Comparison of ENCODE assay signal across 26 cellular contexts in the genomic region with DNA sequence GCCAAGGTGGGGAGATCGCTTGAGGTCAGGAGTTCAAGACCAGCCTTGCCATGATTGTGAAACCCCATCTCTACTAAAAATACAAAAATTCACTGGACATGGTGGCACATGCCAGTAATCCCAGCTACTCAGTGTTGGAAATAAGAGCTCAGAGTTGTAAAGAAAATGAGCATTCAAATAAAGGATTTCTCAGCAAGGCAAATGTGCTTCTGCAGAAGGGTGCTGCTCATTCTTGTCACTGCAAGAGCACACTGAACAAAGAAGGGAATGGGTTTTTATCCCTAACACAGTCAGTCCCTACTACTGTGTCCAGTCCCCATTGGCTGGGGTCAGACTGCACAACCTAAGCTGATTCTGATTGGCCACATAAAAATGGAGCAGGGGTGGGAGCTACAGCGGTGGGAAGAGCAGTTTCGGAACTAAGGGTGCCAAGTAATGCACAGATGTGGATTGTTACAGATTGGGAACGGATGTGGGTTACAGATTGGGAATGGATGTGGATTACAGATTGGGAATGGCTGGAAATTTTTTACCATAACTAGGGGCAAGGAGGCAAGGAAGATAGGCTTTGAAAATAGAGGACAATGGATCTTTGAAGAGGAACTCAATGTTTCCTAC. TPM values are rescaled to one million over a fixed set of nuclear protein-coding genes. Genes with fewer than 3 reads are reported as not detected.
"Had no signal": no experiment of that assay in that cellular context is flagged by ENCODE, and none has a peak within 500 bp of the region (broad histone marks: within the 10 kb centered on the region; RNA-seq: fewer than 3 reads in every experiment).

No MANE protein-coding gene starts in this region.

- DNase-seq: activated CD4-positive, alpha-beta T cell treated with anti-CD3 and anti-CD28 coated beads for 1 hour; activated CD4-positive, alpha-beta T cell treated with anti-CD3 and anti-CD28 coated beads, Interleukin-2, amount 50 U/mL, for 1 hour; activated CD8-positive, alpha-beta T cell treated with anti-CD3 and anti-CD28 coated beads for 36 hours; activated gamma-delta T cell treated with Interleukin-2 at 50 U/mL for 16 hours; activated naive CD4-positive, alpha-beta T cell treated with anti-CD3 and anti-CD28 coated beads, Interleukin-2, amount 50 U/mL, for 16 hours; activated T-cell treated with anti-CD3 and anti-CD28 coated beads, Interleukin-2, amount 50 U/mL, for 4 hours; anterior cingulate cortex; dermis blood vessel endothelial cell; effector CD8-positive, alpha-beta T cell; gastrocnemius medialis; glutamatergic neuron; islet precursor cell; left ventricle myocardium inferior; pancreas; stimulated activated CD4-positive, alpha-beta T cell treated with anti-CD3 and anti-CD28 coated beads, Interleukin-2, amount 100 ng/mL, for 24 hours; stimulated activated naive B cell treated with anti-CD40 and anti-IgM and Interleukin-4, amounts not matched to agents 10 μg/mL and 1 μg/mL and 100 μg/mL, for 72 hours; stomach; T-helper 17 cell; T1000 had no signal

- H3K4me1 ChIP-seq: gastrocnemius medialis, left ventricle myocardium inferior, pancreas, prostate gland, stomach, suprapubic skin, tibial nerve had no signal

- H3K4me3 ChIP-seq: gastrocnemius medialis, hepatocyte, left ventricle myocardium inferior, pancreas, prostate gland, smooth muscle cell, stomach, suprapubic skin, tibial nerve had no signal

- H3K27me3 ChIP-seq: gastrocnemius medialis, hepatocyte, pancreas, stomach, suprapubic skin, tibial nerve had no signal

- H3K4me2 ChIP-seq: hepatocyte, smooth muscle cell had no signal

- FAIRE-seq: colon, pancreas had no signal

- H3K79me2 ChIP-seq: hepatocyte had no signal

- H2AFZ ChIP-seq: hepatocyte had no signal

- H3K9me3 ChIP-seq: pancreas, prostate gland had no signal

- H3K36me3 ChIP-seq: gastrocnemius medialis, left ventricle myocardium inferior, pancreas, prostate gland, stomach, suprapubic skin, tibial nerve had no signal

- ATAC-seq: activated CD8-positive, alpha-beta T cell treated with anti-CD3 and anti-CD28 coated beads for 36 hours; activated T-cell treated with anti-CD3 and anti-CD28 coated beads, Interleukin-2, amount 50 U/mL, for 4 hours; activated T-helper 17 cell treated with anti-CD3 and anti-CD28 coated beads, Interleukin-2, amount 50 U/mL, for 72 hours; gastrocnemius medialis; pancreas; stimulated activated naive B cell treated with anti-CD40 and anti-IgM and Interleukin-4, amounts not matched to agents 10 μg/mL and 1 μg/mL and 100 μg/mL, for 72 hours; T-helper 17 cell had no signal

- H3K27ac ChIP-seq: gastrocnemius medialis, hepatocyte, left ventricle myocardium inferior, pancreas, prostate gland, stomach, suprapubic skin, tibial nerve had no signal

RNA-seq across cellular contexts. Expression of a gene that starts 44.6 kb away (rescaled TPM):
- polyA plus RNA-seq: smooth muscle cell had no signal
